17 cellular contexts compared by ENCODE assay signal in the genomic region with DNA sequence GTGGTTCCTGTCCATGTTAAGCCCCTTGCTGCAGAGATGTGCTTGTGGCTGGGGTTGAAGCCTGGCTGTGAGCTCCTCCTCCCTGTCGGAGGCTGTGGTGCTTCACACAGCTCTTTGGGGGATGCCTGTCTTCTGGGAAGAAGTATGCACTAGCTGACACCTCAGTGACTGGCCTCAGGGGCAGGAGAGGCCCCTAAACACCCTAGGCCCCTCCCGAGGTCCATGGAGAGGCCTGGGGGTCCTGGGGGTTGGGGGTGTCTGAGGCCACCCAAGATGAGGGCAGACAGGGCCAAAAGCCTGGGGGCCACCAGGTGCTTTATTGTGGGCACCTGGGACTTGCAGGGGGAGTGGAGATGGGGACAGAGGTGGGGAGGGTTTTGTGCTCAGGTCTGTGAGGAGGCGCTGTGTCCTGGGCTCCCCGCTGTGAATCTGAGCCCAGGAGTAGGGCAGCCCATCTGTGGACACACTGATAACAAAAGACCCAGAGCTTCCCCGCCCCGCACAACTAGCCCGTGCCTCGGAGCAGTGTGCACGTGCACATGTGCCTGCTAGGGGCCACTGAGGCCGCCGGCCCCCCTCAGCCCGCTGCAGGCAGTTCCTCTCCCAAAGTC.
DNase-seq lines count a peak whose midpoint lies in the region; ATAC-seq and TF ChIP-seq lines count a peak whose summit lies in the region.
"Had no signal": no experiment of that assay in that cellular context is flagged by ENCODE, and none has a peak within 500 bp of the region (broad histone marks: within the 10 kb centered on the region; RNA-seq: fewer than 3 reads in every experiment).

No MANE protein-coding gene starts in this region.

- H3K4me1 ChIP-seq in BE2C = no peaks in the 10 kb centered on the region
- H3K4me1 ChIP-seq in Peyer's patch = no peaks in the 10 kb centered on the region
- no peaks in the 10 kb centered on the region for H3K4me1 ChIP-seq in osteoblast (ENCODE audit: insufficient read depth, low read length)

- no peak overlapping the region for H3K4me2 ChIP-seq in osteoblast (ENCODE audit: insufficient read depth, low read length)

- H3K9me3 ChIP-seq in BE2C (no peaks in the 10 kb centered on the region), Peyer's patch (no peaks in the 10 kb centered on the region), osteoblast (ENCODE audit: low read depth, low read length) (no peaks in the 10 kb centered on the region)

- ATAC-seq in HG02970 (IDR thresholded peaks at IDR 0.05; ENCODE audit: low FRiP score, unreplicated experiment) = no peak
- ATAC-seq: naive thymus-derived CD4-positive, alpha-beta T cell; T-cell had no signal

- H3K36me3 ChIP-seq in BE2C (no peaks in the 10 kb centered on the region), Peyer's patch (peaks cover 0 to 37% (median 0%) of the 10 kb centered on the region in 3 donors), osteoblast (ENCODE audit: insufficient read depth, low read length) (no peaks in the 10 kb centered on the region)

- TF ChIP-seq CTCF in BE2C (IDR thresholded peaks at IDR 0.05; ENCODE audit: low read depth, low read length) = no peak
- no peak for TF ChIP-seq CTCF in Peyer's patch (IDR thresholded peaks at IDR 0.05)
- no peak for TF ChIP-seq CTCF in osteoblast (IDR thresholded peaks at IDR 0.05; ENCODE audit: extremely low read depth, low read depth, low read length)

- H4K20me1 ChIP-seq in osteoblast (ENCODE audit: insufficient read depth, low read length) = peaks cover 27% of the 10 kb centered on the region

- DNase-seq in BE2C (peak; percentile 7), Peyer's patch (peak; percentile 3 to 31 (median 26)), cardiac septum (ENCODE audit: low spot score) (peak; percentile 44), osteoblast (ENCODE audit: insufficient read length, low spot score, missing footprints) (peak; percentile 84), NCI-H2081 (lab: John Stamatoyannopoulos, UW) (no peak), NCI-H345 (lab: John Stamatoyannopoulos, UW) (no peak), hepatic stellate cell (ENCODE audit: low spot score) (no peak)
- DNase-seq: cortex of kidney; hippocampal formation; MM.1S; NCI-H2029; NCI-H82; stimulated activated naive CD4-positive, alpha-beta T cell had no signal

- H2AFZ ChIP-seq in osteoblast (ENCODE audit: low read length) = no peak overlapping the region

- H3K79me2 ChIP-seq in osteoblast (ENCODE audit: insufficient read depth, low read length) = no peaks in the 10 kb centered on the region

- H3K27ac ChIP-seq in Peyer's patch (no peak overlapping the region), osteoblast (ENCODE audit: low read depth, low read length) (no peak overlapping the region)

- intact Hi-C loops in cardiac septum (cut with DNase I) = no loop called here

- no peaks in the 10 kb centered on the region for H3K27me3 ChIP-seq in BE2C
- no peaks in the 10 kb centered on the region for H3K27me3 ChIP-seq in Peyer's patch
- H3K27me3 ChIP-seq in osteoblast (ENCODE audit: insufficient read depth, low read length) = no peaks in the 10 kb centered on the region

- H3K4me3 ChIP-seq in BE2C (ENCODE audit: low read depth, low read length) = no peak overlapping the region
- no peak overlapping the region for H3K4me3 ChIP-seq in Peyer's patch
- H3K4me3 ChIP-seq in osteoblast (ENCODE audit: insufficient read depth, low read length) = no peak overlapping the region
- H3K4me3 ChIP-seq: skin epidermis had no signal

- TF ChIP-seq POLR2A in Peyer's patch (IDR thresholded peaks at IDR 0.05) = no peak

Comparison
In these comparisons a context has a peak if more than half of its experiments do, and no peak if none do; other contexts are left out.
1. DNase-seq: peak in BE2C (single experiment), Peyer's patch (3 of 3), cardiac septum (single experiment) and osteoblast (single experiment); none in NCI-H2081 (0 of 2), NCI-H345 (single experiment) and hepatic stellate cell (single experiment).